10 cellular contexts compared by ENCODE assay signal in the genomic region with DNA sequence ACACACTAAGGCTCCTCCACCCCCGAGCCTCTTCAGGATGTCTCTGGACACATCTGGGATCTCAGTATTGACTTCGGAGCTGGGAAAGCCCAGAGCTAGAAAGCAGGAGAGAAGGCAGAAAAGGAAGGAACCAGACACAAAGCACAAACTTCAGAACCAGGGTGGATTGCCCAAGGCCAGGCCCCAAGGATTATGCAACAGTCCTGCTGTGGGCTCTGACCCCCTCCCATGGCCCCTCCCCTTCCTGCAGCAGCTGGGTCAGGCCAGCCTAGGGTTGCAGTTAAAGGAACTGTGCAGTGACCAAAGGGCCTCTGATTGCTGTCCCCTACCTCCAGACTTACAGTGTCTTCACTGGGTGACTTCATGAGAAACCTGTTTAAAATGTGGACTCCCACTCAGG. TPM values are rescaled to one million over a fixed set of nuclear protein-coding genes. Genes with fewer than 3 reads are reported as not detected.
DNase-seq lines count a peak whose midpoint lies in the region; ATAC-seq and TF ChIP-seq lines count a peak whose summit lies in the region.
"Had no signal": no experiment of that assay in that cellular context is flagged by ENCODE, and none has a peak within 500 bp of the region (broad histone marks: within the 10 kb centered on the region; RNA-seq: fewer than 3 reads in every experiment).

No MANE protein-coding gene starts in this region.

- no peaks in the 10 kb centered on the region for H3K9me3 Mint-ChIP-seq in natural killer cell
- H3K9me3 Mint-ChIP-seq in activated CD4-positive, alpha-beta T cell treated with anti-CD3 and anti-CD28 coated beads, Interleukin-2, amount 10 ng/mL, durations not matched to agents 7 days and 5 days, result no peaks in the 10 kb centered on the region

- H3K36me3 ChIP-seq in ACC112 (ENCODE audit: insufficient read depth, low read length), result no peaks in the 10 kb centered on the region

- H2AFZ ChIP-seq in ACC112 (ENCODE audit: low read length, unreplicated experiment), result peak overlapping the region; percentile 83

- intact Hi-C loops in natural killer cell (cut with micrococcal nuclease), result no loop called here

- POLR2A ChIA-PET in activated CD4-positive, alpha-beta T cell treated with anti-CD3 and anti-CD28 coated beads, Interleukin-2, amount 10 ng/mL, durations not matched to agents 7 days and 5 days (lab: Charles Lee), result no interaction called here

- no peak overlapping the region for H3K4me3 Mint-ChIP-seq in natural killer cell
- no peak overlapping the region for H3K4me3 Mint-ChIP-seq in activated CD4-positive, alpha-beta T cell treated with anti-CD3 and anti-CD28 coated beads, Interleukin-2, amount 10 ng/mL, durations not matched to agents 7 days and 5 days

- TF ChIP-seq CTCF in fibroblast of villous mesenchyme (IDR thresholded peaks at IDR 0.05; ENCODE audit: insufficient read depth, low read depth, low read length) (no peak), natural killer cell (IDR thresholded peaks at IDR 0.05) (no peak), foreskin keratinocyte (conservative IDR thresholded peaks at IDR 0.05) (no peak)

- H3K4me3 ChIP-seq in ACC112 (ENCODE audit: low read depth, low read length), result peak overlapping the region; percentile 43; the same call in 1 of the 2 replicates
- H3K4me3 ChIP-seq in fibroblast of villous mesenchyme (ENCODE audit: low read depth, low read length), result peak overlapping the region; percentile 42

- CTCF ChIA-PET in activated CD4-positive, alpha-beta T cell treated with anti-CD3 and anti-CD28 coated beads, Interleukin-2, amount 10 ng/mL, durations not matched to agents 7 days and 5 days (lab: Charles Lee), result interaction anchor here (2.1 kb wide), 1 partner anchor 9 kb away, joined by 7 read pairs; no protein-coding TSS in a partner anchor

- DNase-seq in NOMO-1 treated with dmso at 0.1 percent for 144 hours (lab: John Stamatoyannopoulos, UW; ENCODE audit: unreplicated experiment) (peak; percentile 82), fibroblast of villous mesenchyme (ENCODE audit: low read depth) (peak; percentile 75), natural killer cell (no peak), foreskin keratinocyte (no peak)
- DNase-seq in activated CD4-positive, alpha-beta T cell treated with anti-CD3 and anti-CD28 coated beads, Interleukin-2, amount 10 ng/mL, durations not matched to agents 7 days and 5 days, result no peak
- DNase-seq: activated T-cell treated with anti-CD3 and anti-CD28 coated beads, Interleukin-2, amount 50 U/mL, for 48 hours; stimulated activated CD4-positive, alpha-beta T cell treated with anti-CD3 and anti-CD28 coated beads, Interleukin-4, amount 100 ng/mL, for 4 hours had no signal

- no peak overlapping the region for H3K27ac ChIP-seq in ACC112 (ENCODE audit: low read depth, low read length)
- no peak overlapping the region for H3K27ac ChIP-seq in foreskin keratinocyte

- peaks cover 13% of the 10 kb centered on the region for H3K4me1 ChIP-seq in ACC112 (ENCODE audit: control insufficient read depth, insufficient read depth, low read length, unreplicated experiment)
- no peaks in the 10 kb centered on the region for H3K4me1 ChIP-seq in foreskin keratinocyte

- H3K4me1 Mint-ChIP-seq in natural killer cell, result no peaks in the 10 kb centered on the region
- no peaks in the 10 kb centered on the region for H3K4me1 Mint-ChIP-seq in activated CD4-positive, alpha-beta T cell treated with anti-CD3 and anti-CD28 coated beads, Interleukin-2, amount 10 ng/mL, durations not matched to agents 7 days and 5 days

- no peak overlapping the region for H3K27ac Mint-ChIP-seq in natural killer cell
- no peak overlapping the region for H3K27ac Mint-ChIP-seq in activated CD4-positive, alpha-beta T cell treated with anti-CD3 and anti-CD28 coated beads, Interleukin-2, amount 10 ng/mL, durations not matched to agents 7 days and 5 days

- peaks cover 14 to 15% of the 10 kb centered on the region in 2 donors for H3K27me3 Mint-ChIP-seq in natural killer cell (ENCODE audit: low read depth in 2 of 2)
- peaks cover 32% of the 10 kb centered on the region for H3K27me3 Mint-ChIP-seq in activated CD4-positive, alpha-beta T cell treated with anti-CD3 and anti-CD28 coated beads, Interleukin-2, amount 10 ng/mL, durations not matched to agents 7 days and 5 days

- H3K79me2 ChIP-seq in ACC112 (ENCODE audit: control insufficient read depth, insufficient read depth, low read length, unreplicated experiment), result no peaks in the 10 kb centered on the region

- H3K36me3 Mint-ChIP-seq in natural killer cell, result no peaks in the 10 kb centered on the region
- no peaks in the 10 kb centered on the region for H3K36me3 Mint-ChIP-seq in activated CD4-positive, alpha-beta T cell treated with anti-CD3 and anti-CD28 coated beads, Interleukin-2, amount 10 ng/mL, durations not matched to agents 7 days and 5 days (ENCODE audit: low read depth)

- H3K27me3 ChIP-seq in ACC112 (ENCODE audit: insufficient read depth, low read length) (peaks cover 33% of the 10 kb centered on the region), foreskin keratinocyte (peaks cover 21% of the 10 kb centered on the region)

- peak in 2 of 3 donors; percentile 33 to 76 for ATAC-seq in natural killer cell
- ATAC-seq in HG03571 (IDR thresholded peaks at IDR 0.05; ENCODE audit: unreplicated experiment), result no peak
- ATAC-seq in foreskin keratinocyte, result no peak
- ATAC-seq in HG02938 (IDR thresholded peaks at IDR 0.05; ENCODE audit: unreplicated experiment), result no peak

RNA-seq across cellular contexts. Expression of gene KCNE3, which starts 5.3 kb away (rescaled TPM):
- total RNA-seq in fibroblast of villous mesenchyme (under 0.01 and 0.64 TPM in 2 replicates), natural killer cell (1 to 10 TPM in 2 of 3 donors, under 1 TPM in 1; 0.82 to 3.6 (median 1.3) TPM), foreskin keratinocyte (0.07 TPM in 2 replicates)
- polyA plus RNA-seq in foreskin keratinocyte, result 0.01 TPM in 1 of 2 replicates, not detected in the other
- not detected for total RNA-seq in activated CD4-positive, alpha-beta T cell treated with anti-CD3 and anti-CD28 coated beads, Interleukin-2, amount 10 ng/mL, durations not matched to agents 7 days and 5 days

RNA-seq across cellular contexts. Expression of gene LIPT2, which starts 31.5 kb away (rescaled TPM):
- 1.7 and 2.9 TPM in 2 replicates for total RNA-seq in fibroblast of villous mesenchyme
- total RNA-seq in natural killer cell, result 1 to 10 TPM in 2 of 3 donors, under 1 TPM in 1; 0.99 to 4.1 (median 3.1) TPM
- 1.7 and 1.9 TPM in 2 replicates for total RNA-seq in foreskin keratinocyte
- 1.6 and 1.7 TPM in 2 replicates for polyA plus RNA-seq in foreskin keratinocyte
- total RNA-seq in activated CD4-positive, alpha-beta T cell treated with anti-CD3 and anti-CD28 coated beads, Interleukin-2, amount 10 ng/mL, durations not matched to agents 7 days and 5 days, result 1 to 10 TPM; 3.0 to 3.1 TPM

Comparison
In these comparisons a context has a peak if more than half of its experiments do, and no peak if none do; other contexts are left out.
1. DNase-seq: peak in NOMO-1 treated with dmso at 0.1 percent for 144 hours (single experiment) and fibroblast of villous mesenchyme (single experiment); none in natural killer cell (single experiment), foreskin keratinocyte (0 of 2) and activated CD4-positive, alpha-beta T cell treated with anti-CD3 and anti-CD28 coated beads, Interleukin-2, amount 10 ng/mL, durations not matched to agents 7 days and 5 days (single experiment).
2. ATAC-seq: peak in natural killer cell (2 of 3); none in HG03571 (single experiment), foreskin keratinocyte (single experiment) and HG02938 (single experiment).